Comparison of ENCODE assay signal across 21 cellular contexts in the genomic region with DNA sequence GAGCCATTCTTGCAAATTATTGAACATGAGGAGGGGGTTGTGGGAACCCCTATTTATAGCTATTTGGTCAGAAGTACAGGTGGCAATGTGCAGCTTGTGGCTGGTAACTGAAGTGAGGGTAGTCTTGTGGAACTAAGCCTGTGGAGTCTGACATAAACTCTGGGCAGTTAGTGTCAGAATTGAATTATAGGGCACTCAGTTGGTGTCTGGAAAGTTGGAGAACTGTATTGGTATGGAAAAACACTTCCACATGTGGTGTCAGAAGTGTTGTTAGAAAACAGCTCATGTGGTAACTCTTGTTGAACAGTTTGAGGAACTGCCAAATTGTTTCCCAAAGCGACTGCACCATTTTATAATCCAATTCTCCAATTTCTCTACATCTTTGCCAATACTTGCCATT. TPM values are rescaled to one million over a fixed set of nuclear protein-coding genes. Genes with fewer than 3 reads are reported as not detected.
A peak's percentile ranks its signal among the peaks of the same experiment; 100 is the strongest.
DNase-seq lines count a peak whose midpoint lies in the region; ATAC-seq and TF ChIP-seq lines count a peak whose summit lies in the region.
"Had no signal": no experiment of that assay in that cellular context is flagged by ENCODE, and none has a peak within 500 bp of the region (broad histone marks: within the 10 kb centered on the region; RNA-seq: fewer than 3 reads in every experiment).

No MANE protein-coding gene starts in this region.

- POLR2A ChIA-PET in OCI-LY7 (lab: Charles Lee) = interaction anchor here (0.7 to 1.6 kb wide), 2 partner anchors 31 to 94 kb away, joined by 3 to 4 read pairs; no protein-coding TSS in a partner anchor

- peaks cover 38% of the 10 kb centered on the region for H3K36me3 Mint-ChIP-seq in neural progenitor cell

- H3K9me3 ChIP-seq in OCI-LY7 (ENCODE audit: low read length) = peaks cover 18% of the 10 kb centered on the region; the same call in 1 of the 2 replicates
- H3K9me3 ChIP-seq in neural progenitor cell (ENCODE audit: low read depth) = peaks cover 4% of the 10 kb centered on the region
- H3K9me3 ChIP-seq: thyroid gland had no signal

- DNase-seq in OCI-LY7 (ENCODE audit: low spot score) (peak; percentile 80), dermis blood vessel endothelial cell (no peak), DMS 273 (lab: John Stamatoyannopoulos, UW; ENCODE audit: unreplicated experiment) (no peak), neural progenitor cell (ENCODE audit: low spot score) (no peak)
- DNase-seq: activated CD4-positive, alpha-beta T cell treated with anti-CD3 and anti-CD28 coated beads for 1 hour; activated gamma-delta T cell; amygdala; cerebellar nuclear complex; DMS79 treated with DMSO at 0.1 percent for 48 hours; HFFc6; left ventricle myocardium inferior; NCI-H345; SHP77; stimulated activated CD4-positive, alpha-beta T cell treated with anti-CD3 and anti-CD28 coated beads, Interleukin-4, amount 100 ng/mL, for 24 hours; T-helper 2 cell; thyroid gland had no signal

- peak overlapping the region; percentile 73 for H3K4me2 ChIP-seq in OCI-LY7 (ENCODE audit: low read length)
- H3K4me2 ChIP-seq in neural progenitor cell = no peak overlapping the region

- no peaks in the 10 kb centered on the region for H3F3A ChIP-seq in neural progenitor cell (ENCODE audit: low read depth)

- peaks cover 72% of the 10 kb centered on the region for H3K4me1 ChIP-seq in OCI-LY7 (ENCODE audit: insufficient read depth, low read length, poor library complexity, severe bottlenecking)
- no peaks in the 10 kb centered on the region for H3K4me1 ChIP-seq in neural progenitor cell

- H3K9ac ChIP-seq in neural progenitor cell = no peak overlapping the region
- H3K9ac ChIP-seq: parathyroid adenoma had no signal

- BruUV-seq in OCI-LY7 (replicated peaks; lab: Mats Ljungman, UMichigan) = no TSS peak

- peaks cover 84% of the 10 kb centered on the region for H3K36me3 ChIP-seq in OCI-LY7 (ENCODE audit: insufficient read depth, low read length)
- no peaks in the 10 kb centered on the region for H3K36me3 ChIP-seq in neural progenitor cell

- H3K4me3 ChIP-seq in OCI-LY7 (ENCODE audit: low read depth, low read length, poor library complexity, severe bottlenecking) = peak overlapping the region; percentile 58
- H3K4me3 ChIP-seq in neural progenitor cell = no peak overlapping the region
- H3K4me3 ChIP-seq: left ventricle myocardium inferior, thyroid gland had no signal

- CTCF ChIA-PET in OCI-LY7 (lab: Charles Lee; ENCODE audit: unreplicated experiment) = interaction anchor here (1.2 kb wide), 1 partner anchor 16 kb away, joined by 3 read pairs; no protein-coding TSS in a partner anchor

- intact Hi-C loops in OCI-LY7 (cut with micrococcal nuclease; ENCODE audit: unreplicated experiment) = loop anchor here (1.0 kb wide), 1 partner anchor 31 kb away; no protein-coding TSS in a partner anchor

- H3K4me1 Mint-ChIP-seq in neural progenitor cell = no peaks in the 10 kb centered on the region

- peaks cover 21% of the 10 kb centered on the region for H3K9me3 Mint-ChIP-seq in neural progenitor cell
- H3K9me3 Mint-ChIP-seq: HFFc6 had no signal

- H3K4me3 Mint-ChIP-seq in neural progenitor cell = no peak overlapping the region
- H3K4me3 Mint-ChIP-seq: HFFc6 had no signal

- H3K27ac ChIP-seq in OCI-LY7 (ENCODE audit: low read depth, low read length, poor library complexity, severe bottlenecking) (peak overlapping the region; percentile 90), neural progenitor cell (no peak overlapping the region)
- H3K27ac ChIP-seq: C4-2B, left ventricle myocardium inferior, parathyroid adenoma, thyroid gland had no signal

- no peak overlapping the region for H3K27ac Mint-ChIP-seq in neural progenitor cell
- H3K27ac Mint-ChIP-seq: HFFc6 had no signal

- H3K9me2 ChIP-seq in OCI-LY7 (ENCODE audit: insufficient read depth, low read length) = no peaks in the 10 kb centered on the region

- TF ChIP-seq CTCF in OCI-LY7 (conservative IDR thresholded peaks at IDR 0.05; ENCODE audit: low read length) (no peak), neural progenitor cell (IDR thresholded peaks at IDR 0.05) (no peak)

- no peak overlapping the region for H2AFZ ChIP-seq in OCI-LY7 (ENCODE audit: low read length)
- no peak overlapping the region for H2AFZ ChIP-seq in neural progenitor cell (replicated peaks)
- H2AFZ ChIP-seq: parathyroid adenoma had no signal

- H3K27me3 ChIP-seq in neural progenitor cell = no peaks in the 10 kb centered on the region
- H3K27me3 ChIP-seq: thyroid gland had no signal

- H4K20me1 ChIP-seq in OCI-LY7 (ENCODE audit: insufficient read depth, low read length) (no peaks in the 10 kb centered on the region), neural progenitor cell (ENCODE audit: low read depth) (no peaks in the 10 kb centered on the region)

- ATAC-seq in GM18511 (IDR thresholded peaks at IDR 0.05; ENCODE audit: unreplicated experiment) (peak; percentile 67), HG03354 (IDR thresholded peaks at IDR 0.05; ENCODE audit: poor library complexity, severe bottlenecking, unreplicated experiment) (peak; percentile 72), HG02884 (IDR thresholded peaks at IDR 0.05; ENCODE audit: unreplicated experiment) (no peak)

- peaks cover 2% of the 10 kb centered on the region for H3K27me3 Mint-ChIP-seq in neural progenitor cell (ENCODE audit: insufficient read depth, low read depth)

- H3K79me2 ChIP-seq in OCI-LY7 (ENCODE audit: insufficient read depth, low read depth, low read length) (peaks cover 98% of the 10 kb centered on the region), neural progenitor cell (ENCODE audit: low read depth) (peaks cover 96% of the 10 kb centered on the region)

RNA-seq across cellular contexts. Expression of a gene that starts 7.5 kb away (rescaled TPM):
- total RNA-seq in OCI-LY7 (2014; rRNA removed; shearing (Covaris generic)) = 78.5 and 80.2 TPM in 2 replicates
- 96.0 and 112 TPM in 2 replicates for total RNA-seq in OCI-LY7 (2022)
- 99.9 and 120 TPM in 2 replicates for total RNA-seq in dermis blood vessel endothelial cell
- total RNA-seq in neural progenitor cell (ENCODE audit: low replicate concordance) = 61.5 and 84.7 TPM in 2 replicates
